ENCODE assay signal across 8 cellular contexts in the genomic region with DNA sequence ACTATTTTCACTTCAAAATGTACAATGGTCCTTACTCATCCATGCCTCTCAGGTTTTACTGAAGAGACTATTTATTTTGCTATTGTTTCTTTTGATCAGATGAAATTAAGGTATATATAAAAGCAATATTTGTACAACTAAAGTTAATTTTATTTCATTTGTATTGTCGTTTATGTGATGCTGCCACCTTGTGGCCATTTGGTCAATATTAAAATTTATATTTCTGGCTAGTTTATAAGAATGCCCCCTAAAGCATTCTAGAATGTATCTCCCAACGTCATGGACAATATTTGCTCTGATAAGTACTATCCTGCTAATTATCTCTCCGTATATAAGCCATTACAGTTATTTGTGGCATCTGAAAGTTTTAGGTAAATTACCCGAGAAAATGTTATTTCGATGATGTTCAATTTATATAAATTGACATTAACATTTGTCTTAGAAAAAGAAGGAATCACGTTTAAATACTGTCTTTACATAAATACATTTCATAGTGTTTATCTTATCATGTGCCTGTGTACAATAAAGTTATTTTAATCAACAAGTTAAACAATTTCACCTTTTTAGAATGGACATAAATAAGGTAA.
DNase-seq lines count a peak whose midpoint lies in the region; ATAC-seq and TF ChIP-seq lines count a peak whose summit lies in the region.

No MANE protein-coding gene starts in this region.

- H3K36me3 ChIP-seq in BJ (ENCODE audit: control insufficient read depth, insufficient read depth, low read length), result no peaks in the 10 kb centered on the region

- no peaks in the 10 kb centered on the region for H3K27me3 ChIP-seq in BJ (ENCODE audit: control insufficient read depth, insufficient read depth, low read length)

- no peaks in the 10 kb centered on the region for H3K4me1 Mint-ChIP-seq in activated T-cell treated with anti-CD3 and anti-CD28 coated beads, Interleukin-2, amount 50 U/mL, for 4 hours (ENCODE audit: low read depth)

- CTCF ChIA-PET in BJ (lab: Yijun Ruan, JAX), result interaction anchor here (2.6 to 5.5 kb wide), 2 partner anchors 9 to 1099 kb away, joined by 18 to 41 read pairs; no protein-coding TSS in a partner anchor

- ATAC-seq in activated T-cell treated with anti-CD3 and anti-CD28 coated beads, Interleukin-2, amount 50 U/mL, for 4 hours, result no peak
- ATAC-seq in HG02970 (IDR thresholded peaks at IDR 0.05; ENCODE audit: low FRiP score, unreplicated experiment) (no peak), GM18909 (IDR thresholded peaks at IDR 0.05; ENCODE audit: poor library complexity, unreplicated experiment) (no peak)

- H3K9me3 Mint-ChIP-seq in activated T-cell treated with anti-CD3 and anti-CD28 coated beads, Interleukin-2, amount 50 U/mL, for 4 hours, result no peaks in the 10 kb centered on the region

- no peak for DNase-seq in BJ (ENCODE audit: low read depth)
- DNase-seq in HCEC 1CT, result peak; percentile 2
- DNase-seq in SK-MEL-5 (ENCODE audit: low read depth, low spot score), result peak; percentile 61
- DNase-seq in glomerular visceral epithelial cell (ENCODE audit: extremely low spot score), result peak; percentile 27
- no peak for DNase-seq in activated T-cell treated with anti-CD3 and anti-CD28 coated beads, Interleukin-2, amount 50 U/mL, for 4 hours
- no peak for DNase-seq in stimulated activated CD4-positive, alpha-beta T cell treated with anti-CD3 and anti-CD28 coated beads, Interleukin-4, amount 100 ng/mL, for 4 hours

- H3K36me3 Mint-ChIP-seq in activated T-cell treated with anti-CD3 and anti-CD28 coated beads, Interleukin-2, amount 50 U/mL, for 4 hours (ENCODE audit: insufficient read depth), result no peaks in the 10 kb centered on the region

- no peak overlapping the region for H3K4me3 Mint-ChIP-seq in activated T-cell treated with anti-CD3 and anti-CD28 coated beads, Interleukin-2, amount 50 U/mL, for 4 hours

- in situ Hi-C loops in SK-MEL-5 (cut with HindIII; ENCODE audit: low pct_unique_long_range_greater_than_20kb, low sequenced_read_pairs), result no loop called here

- H3K27me3 Mint-ChIP-seq in activated T-cell treated with anti-CD3 and anti-CD28 coated beads, Interleukin-2, amount 50 U/mL, for 4 hours (ENCODE audit: low read depth), result no peaks in the 10 kb centered on the region

- peak; percentile 40 for TF ChIP-seq CTCF in BJ (IDR thresholded peaks at IDR 0.05; ENCODE audit: insufficient read depth, low read depth, low read length)

- POLR2A ChIA-PET in BJ (lab: Charles Lee), result no interaction called here

- no peak overlapping the region for H3K4me3 ChIP-seq in BJ (ENCODE audit: low read depth, low read length)

Comparison
In these comparisons a context has a peak if more than half of its experiments do, and no peak if none do; other contexts are left out.
1. DNase-seq: peak in HCEC 1CT (single experiment), SK-MEL-5 (single experiment) and glomerular visceral epithelial cell (single experiment); none in BJ (single experiment), activated T-cell treated with anti-CD3 and anti-CD28 coated beads, Interleukin-2, amount 50 U/mL, for 4 hours (single experiment) and stimulated activated CD4-positive, alpha-beta T cell treated with anti-CD3 and anti-CD28 coated beads, Interleukin-4, amount 100 ng/mL, for 4 hours (0 of 2).